ENCODE assay signal across 28 cellular contexts in the genomic region with DNA sequence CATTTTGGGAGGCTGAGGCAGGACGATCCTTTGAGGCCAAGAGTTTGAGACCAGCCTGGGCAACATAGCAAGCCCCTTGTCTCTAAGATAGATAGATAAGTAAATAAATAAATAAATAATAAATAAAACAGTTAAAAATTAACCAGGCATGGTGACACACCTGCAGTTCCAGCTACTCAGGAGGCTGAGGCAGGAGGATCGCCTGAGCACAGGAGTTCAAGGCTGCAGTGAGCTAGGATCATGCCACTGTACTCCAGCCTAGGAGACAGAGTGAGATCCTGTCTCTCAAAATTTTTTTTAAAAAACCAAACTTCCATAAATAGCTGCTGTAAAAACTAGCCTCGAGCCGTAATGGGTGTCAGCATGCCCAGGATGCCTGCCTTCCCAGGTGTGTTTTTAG. TPM values are rescaled to one million over a fixed set of nuclear protein-coding genes. Genes with fewer than 3 reads are reported as not detected.
"Had no signal": no experiment of that assay in that cellular context is flagged by ENCODE, and none has a peak within 500 bp of the region (broad histone marks: within the 10 kb centered on the region; RNA-seq: fewer than 3 reads in every experiment).

No MANE protein-coding gene starts in this region.

- H3K9me3 ChIP-seq: heart right ventricle, lower lobe of right lung, mucosa of descending colon, pancreas, prostate gland, sigmoid colon, spleen, tibial nerve, upper lobe of right lung had no signal

- H3K36me3 ChIP-seq: heart right ventricle, lower lobe of right lung, pancreas, prostate gland, sigmoid colon, spleen, tibial nerve, upper lobe of right lung had no signal

- ATAC-seq: heart right ventricle; left cardiac atrium; left lobe of liver; left ventricle myocardium superior; lower lobe of right lung; naive thymus-derived CD4-positive, alpha-beta T cell; natural killer cell treated with Interleukin-12 subunit alpha and Interleukin-12 subunit beta and Interleukin-15 and Interleukin-18, amount 100 ng/mL, for 72 hours; pancreas; right cardiac atrium; stimulated activated effector memory CD8-positive, alpha-beta T cell treated with anti-CD3 and anti-CD28 coated beads, Interleukin-12 subunit alpha, Interleukin-12 subunit beta, amount 100 ng/mL, for 72 hours; upper lobe of right lung had no signal

- H3K4me3 ChIP-seq: heart right ventricle, lower lobe of right lung, mucosa of descending colon, pancreas, prostate gland, sigmoid colon, spleen, tibial nerve, upper lobe of right lung had no signal

- H3K4me1 ChIP-seq: heart right ventricle, lower lobe of right lung, pancreas, prostate gland, sigmoid colon, spleen, tibial nerve, upper lobe of right lung had no signal

- FAIRE-seq: pancreas, small intestine, urothelium cell line had no signal

- H3K27ac ChIP-seq: heart right ventricle, lower lobe of right lung, pancreas, prostate gland, sigmoid colon, tibial nerve, upper lobe of right lung had no signal

- DNase-seq: heart right ventricle; hippocampal formation; kidney glomerular epithelial cell; left cardiac atrium; left ventricle myocardium superior; lower lobe of right lung; mammary epithelial cell; midbrain; mucosa of descending colon; naive thymus-derived CD4-positive, alpha-beta T cell; nucleus accumbens; pancreas; posterior cingulate gyrus; retina; right cardiac atrium; sigmoid colon; small intestine; spleen; stimulated activated CD4-positive, alpha-beta T cell treated with anti-CD3 and anti-CD28 coated beads, Interleukin-4, amount 100 ng/mL, for 24 hours; stimulated activated naive CD4-positive, alpha-beta T cell; upper lobe of right lung had no signal

- H3K27me3 ChIP-seq: heart right ventricle, pancreas, sigmoid colon, spleen, tibial nerve, upper lobe of right lung had no signal

RNA-seq across cellular contexts. Expression of gene RAB20, which starts 39.5 kb away (rescaled TPM):
- polyA plus RNA-seq: neural cell had no signal
